37 cellular contexts compared by ENCODE assay signal in the genomic region with DNA sequence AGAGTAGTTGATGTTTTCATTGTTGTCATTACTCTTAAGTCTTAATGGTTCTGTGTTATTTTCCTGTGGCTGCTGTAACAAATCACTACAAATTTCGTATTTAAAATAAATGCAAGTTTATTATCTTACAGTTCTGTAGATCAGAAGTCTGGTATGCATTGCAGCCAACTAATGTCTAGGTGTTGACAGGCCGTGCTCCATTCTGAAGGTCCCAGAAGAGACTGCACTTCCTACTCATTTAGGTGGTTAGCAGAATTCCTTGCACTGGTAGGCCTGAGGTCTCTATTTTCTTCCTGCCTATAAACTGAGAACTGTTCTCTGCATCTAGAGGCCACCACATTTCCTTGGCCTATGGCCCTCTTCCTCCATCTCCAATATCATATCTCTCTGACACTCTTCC.
DNase-seq lines count a peak whose midpoint lies in the region; ATAC-seq, FAIRE-seq and TF ChIP-seq lines count a peak whose summit lies in the region.
"Had no signal": no experiment of that assay in that cellular context is flagged by ENCODE, and none has a peak within 500 bp of the region (broad histone marks: within the 10 kb centered on the region; RNA-seq: fewer than 3 reads in every experiment).

No MANE protein-coding gene starts in this region.

- in situ Hi-C loops in GM12878 (cut with MboI), result no loop called here

- no peaks in the 10 kb centered on the region for H3K27me3 ChIP-seq in cardiac muscle cell
- no peaks in the 10 kb centered on the region for H3K27me3 ChIP-seq in left ventricle myocardium inferior (ENCODE audit: low read depth)
- peaks cover 0 to 1% of the 10 kb centered on the region in 2 experiments; a peak in 2 of 4 replicates for H3K27me3 ChIP-seq in GM12878 (replicated peaks in 1 of 2; ENCODE audit: control insufficient read depth in 2 of 2, insufficient read depth in 2 of 2, low read length in 1 of 2)
- H3K27me3 ChIP-seq in neural cell (ENCODE audit: insufficient read depth, low read depth, low read length), result no peaks in the 10 kb centered on the region
- H3K27me3 ChIP-seq in colonic mucosa, result no peaks in the 10 kb centered on the region
- H3K27me3 ChIP-seq: BE2C; BLaER1; BLaER1 treated with 17β-estradiol and CSF1 and Interleukin-3, amounts not matched to agents 10 nM and 100 nM had no signal

- no peaks in the 10 kb centered on the region for H3K9me3 ChIP-seq in cardiac muscle cell (ENCODE audit: low read depth)
- no peaks in the 10 kb centered on the region for H3K9me3 ChIP-seq in left ventricle myocardium inferior (replicated peaks)
- H3K9me3 ChIP-seq in GM12878 (replicated peaks; ENCODE audit: control insufficient read depth, insufficient read depth, low read length), result no peaks in the 10 kb centered on the region
- H3K9me3 ChIP-seq in neural cell (ENCODE audit: low read length), result no peaks in the 10 kb centered on the region
- no peaks in the 10 kb centered on the region for H3K9me3 ChIP-seq in colonic mucosa
- H3K9me3 ChIP-seq: A549; BE2C; BLaER1; BLaER1 treated with 17β-estradiol and CSF1 and Interleukin-3, amounts not matched to agents 10 nM and 100 nM; Caco-2 had no signal

- ATAC-seq in GM12878, result no peak
- ATAC-seq in natural killer cell, result no peak
- ATAC-seq: A549; CD8-positive, alpha-beta T cell had no signal

- no peaks in the 10 kb centered on the region for H3K36me3 ChIP-seq in cardiac muscle cell
- H3K36me3 ChIP-seq in left ventricle myocardium inferior, result no peaks in the 10 kb centered on the region
- no peaks in the 10 kb centered on the region for H3K36me3 ChIP-seq in GM12878 (ENCODE audit: control insufficient read depth in 2 of 2, insufficient read depth in 2 of 2, low read length in 1 of 2)
- no peaks in the 10 kb centered on the region for H3K36me3 ChIP-seq in neural cell (ENCODE audit: insufficient read depth, low read length)
- H3K36me3 ChIP-seq in colonic mucosa, result no peaks in the 10 kb centered on the region
- H3K36me3 ChIP-seq: BE2C; BLaER1; BLaER1 treated with 17β-estradiol and CSF1 and Interleukin-3, amounts not matched to agents 10 nM and 100 nM had no signal

- H3K9me2 ChIP-seq in neural cell (ENCODE audit: insufficient read depth, low read length), result no peaks in the 10 kb centered on the region

- WGBS in GM12878 (ENCODE audit: insufficient coverage, insufficient replicate concordance, low lambda C conversion rate, missing lambda C conversion rate), result 25% methylated on average over 2 of the region's 2 CpGs

- H3K4me1 Mint-ChIP-seq in natural killer cell, result no peaks in the 10 kb centered on the region

- H3K4me1 ChIP-seq in cardiac muscle cell (ENCODE audit: low read depth) (no peaks in the 10 kb centered on the region), left ventricle myocardium inferior (peaks cover 13% of the 10 kb centered on the region), GM12878 (ENCODE audit: control insufficient read depth, insufficient read depth, low read length) (no peaks in the 10 kb centered on the region), colonic mucosa (no peaks in the 10 kb centered on the region)
- H3K4me1 ChIP-seq: A549; BE2C; BLaER1; BLaER1 treated with 17β-estradiol and CSF1 and Interleukin-3, amounts not matched to agents 10 nM and 100 nM; Caco-2 had no signal

- no peaks in the 10 kb centered on the region for H3F3A ChIP-seq in neural cell (ENCODE audit: insufficient read depth, low read length, poor library complexity, severe bottlenecking)

- TF ChIP-seq EP300 in GM12878 (IDR thresholded peaks at IDR 0.05; ENCODE audit: borderline replicate concordance in 1 of 2, control insufficient read depth in 1 of 2, low read depth in 2 of 2, low read length in 2 of 2), result no peak
- TF ChIP-seq EP300 in neural cell (conservative IDR thresholded peaks at IDR 0.05; ENCODE audit: poor library complexity, severe bottlenecking), result no peak

- no peaks in the 10 kb centered on the region for H3K36me3 Mint-ChIP-seq in natural killer cell
- H3K36me3 Mint-ChIP-seq: CD14-positive monocyte; CD4-positive, alpha-beta memory T cell; CD8-positive, alpha-beta memory T cell; CD8-positive, alpha-beta T cell had no signal

- H3K27me3 Mint-ChIP-seq in natural killer cell (ENCODE audit: low read depth in 2 of 2), result peaks cover 14 to 17% of the 10 kb centered on the region in 2 donors
- H3K27me3 Mint-ChIP-seq: B cell; CD4-positive, alpha-beta memory T cell; CD4-positive, alpha-beta T cell; CD4-positive, CD25-positive, alpha-beta regulatory T cell had no signal

- H3K4me3 ChIP-seq in cardiac muscle cell, result no peak overlapping the region
- H3K4me3 ChIP-seq in left ventricle myocardium inferior, result no peak overlapping the region
- no peak overlapping the region for H3K4me3 ChIP-seq in GM12878
- no peak overlapping the region for H3K4me3 ChIP-seq in choroid plexus epithelial cell (ENCODE audit: low read depth, low read length)
- H3K4me3 ChIP-seq in neural cell (ENCODE audit: low read length), result no peak overlapping the region
- H3K4me3 ChIP-seq in colonic mucosa, result no peak overlapping the region
- H3K4me3 ChIP-seq: A549; BLaER1; BLaER1 treated with 17β-estradiol and CSF1 and Interleukin-3, amounts not matched to agents 10 nM and 100 nM had no signal

- no peak overlapping the region for H3K27ac ChIP-seq in cardiac muscle cell
- H3K27ac ChIP-seq in left ventricle myocardium inferior (replicated peaks), result no peak overlapping the region
- no peak overlapping the region for H3K27ac ChIP-seq in GM12878 (ENCODE audit: control insufficient read depth, insufficient read depth)
- peak overlapping the region; percentile 60 for H3K27ac ChIP-seq in neural cell (ENCODE audit: low read length)
- no peak overlapping the region for H3K27ac ChIP-seq in colonic mucosa
- H3K27ac ChIP-seq: 22Rv1; A549; BLaER1; BLaER1 treated with 17β-estradiol and CSF1 and Interleukin-3, amounts not matched to agents 10 nM and 100 nM; C4-2B had no signal

- intact Hi-C loops in left ventricle myocardium inferior (cut with micrococcal nuclease), result no loop called here
- intact Hi-C loops in GM12878 (cut with micrococcal nuclease; ENCODE audit: unreplicated experiment), result no loop called here
- intact Hi-C loops in natural killer cell (cut with micrococcal nuclease), result no loop called here
- intact Hi-C loops in colonic mucosa (cut with DNase I), result no loop called here

- RAD21 ChIA-PET in GM12878 (lab: Charles Lee; ENCODE audit: unreplicated experiment), result no interaction called here

- no peak overlapping the region for H3K4me2 ChIP-seq in GM12878 (ENCODE audit: control insufficient read depth, insufficient read depth)
- H3K4me2 ChIP-seq in neural cell (ENCODE audit: low read length), result no peak overlapping the region
- H3K4me2 ChIP-seq: A549; BLaER1; BLaER1 treated with 17β-estradiol and CSF1 and Interleukin-3, amounts not matched to agents 10 nM and 100 nM had no signal

- peak; percentile 7 for FAIRE-seq in GM12878 (lab: Jason Lieb, UNC)
- FAIRE-seq: A204.1, A549, D721Med had no signal

- H3K9me3 Mint-ChIP-seq in natural killer cell, result no peaks in the 10 kb centered on the region
- H3K9me3 Mint-ChIP-seq: CD4-positive, alpha-beta T cell; CD8-positive, alpha-beta memory T cell; CD8-positive, alpha-beta T cell had no signal

- SMC1A ChIA-PET in GM12878 (lab: Charles Lee; ENCODE audit: uncharacterized antibody, unreplicated experiment), result no interaction called here

- H4K20me1 ChIP-seq in GM12878 (ENCODE audit: control insufficient read depth, insufficient read depth) (no peaks in the 10 kb centered on the region), neural cell (ENCODE audit: insufficient read depth) (no peaks in the 10 kb centered on the region)
- H4K20me1 ChIP-seq: BLaER1; BLaER1 treated with 17β-estradiol and CSF1 and Interleukin-3, amounts not matched to agents 10 nM and 100 nM had no signal

- POLR2A ChIA-PET in GM12878 (lab: Charles Lee), result no interaction called here

- no peak overlapping the region for H2AFZ ChIP-seq in GM12878 (ENCODE audit: control insufficient read depth, low read depth, low read length)
- H2AFZ ChIP-seq in neural cell (ENCODE audit: low read depth, low read length), result no peak overlapping the region

- TF ChIP-seq RAD21 in GM12878 (IDR thresholded peaks at IDR 0.05; ENCODE audit: insufficient read depth, low read depth, low read length) (no peak), neural cell (conservative IDR thresholded peaks at IDR 0.05) (no peak)

- CTCF ChIA-PET in GM12878 (lab: Yijun Ruan, JAX), result no interaction called here

- H3K4me3 Mint-ChIP-seq in natural killer cell, result no peak overlapping the region
- H3K4me3 Mint-ChIP-seq: B cell; CD14-positive monocyte; CD4-positive, alpha-beta memory T cell; CD4-positive, alpha-beta T cell; CD4-positive, CD25-positive, alpha-beta regulatory T cell; CD8-positive, alpha-beta memory T cell; CD8-positive, alpha-beta T cell had no signal

- H3K79me2 ChIP-seq in GM12878 (ENCODE audit: control insufficient read depth, insufficient read depth, low read length) (no peaks in the 10 kb centered on the region), neural cell (replicated peaks; ENCODE audit: insufficient read depth, low read length) (no peaks in the 10 kb centered on the region)

- H3K27ac Mint-ChIP-seq in natural killer cell, result no peak overlapping the region
- H3K27ac Mint-ChIP-seq: B cell; CD14-positive monocyte; CD4-positive, alpha-beta memory T cell; CD4-positive, alpha-beta T cell; CD4-positive, CD25-positive, alpha-beta regulatory T cell; CD8-positive, alpha-beta memory T cell; CD8-positive, alpha-beta T cell had no signal

- no peak for TF ChIP-seq CTCF in cardiac muscle cell (IDR thresholded peaks at IDR 0.05; ENCODE audit: low read depth, low read length)
- no peak for TF ChIP-seq CTCF in left ventricle myocardium inferior (IDR thresholded peaks at IDR 0.05; ENCODE audit: borderline replicate concordance)
- no peak for TF ChIP-seq CTCF in GM12878 (IDR thresholded peaks at IDR 0.05 in 2 of 3, conservative IDR thresholded peaks at IDR 0.05 in 1 of 3; ENCODE audit: control insufficient read depth in 2 of 3, extremely low read depth in 1 of 3, insufficient read depth in 1 of 3, low read depth in 3 of 3, low read length in 3 of 3)
- TF ChIP-seq CTCF in choroid plexus epithelial cell (conservative IDR thresholded peaks at IDR 0.05; ENCODE audit: low read depth, low read length), result no peak
- TF ChIP-seq CTCF in neural cell (IDR thresholded peaks at IDR 0.05; ENCODE audit: poor library complexity, severe bottlenecking), result no peak
- no peak for TF ChIP-seq CTCF in natural killer cell (IDR thresholded peaks at IDR 0.05)
- no peak for TF ChIP-seq CTCF in colonic mucosa (IDR thresholded peaks at IDR 0.05)

- no peak overlapping the region for H3K9ac ChIP-seq in GM12878 (ENCODE audit: control insufficient read depth, insufficient read depth, low read length)
- no peak overlapping the region for H3K9ac ChIP-seq in neural cell (ENCODE audit: low read length)
- H3K9ac ChIP-seq in colonic mucosa (ENCODE audit: low read depth in 2 of 2, low read length in 2 of 2), result no peak overlapping the region
- H3K9ac ChIP-seq: BLaER1; BLaER1 treated with 17β-estradiol and CSF1 and Interleukin-3, amounts not matched to agents 10 nM and 100 nM had no signal

- BruUV-seq in GM12878 (replicated peaks; lab: Mats Ljungman, UMichigan), result no TSS peak

- DNase-seq in cardiac muscle cell (ENCODE audit: low read depth in 1 of 2, low spot score in 1 of 2) (peak; percentile 37 to 60), left ventricle myocardium inferior (no peak), GM12878 (ENCODE audit: low read depth, low spot score) (no peak), choroid plexus epithelial cell (ENCODE audit: low read depth) (peak; percentile 46), natural killer cell (no peak), colonic mucosa (no peak)
- DNase-seq in stimulated activated CD4-positive, alpha-beta T cell treated with anti-CD3 and anti-CD28 coated beads, Interleukin-2, amount 100 ng/mL, for 24 hours, result no peak
- DNase-seq: 8988T; ACHN; AML-193; BE2C; C1 segment of cervical spinal cord; Caco-2; Calu3; CD4-positive, alpha-beta memory T cell; CD4-positive, alpha-beta T cell; CD4-positive, CD25-positive, alpha-beta regulatory T cell; CD8-positive, alpha-beta memory T cell; CD8-positive, alpha-beta T cell; COR-L47; DMS 273 treated with DMSO at 0.1 percent for 48 hours; DMS153; DMS53; DMS79; DMS79 treated with DMSO at 0.1 percent for 48 hours; DND-41; EL had no signal

- TF ChIP-seq POLR2A in GM12878 (IDR thresholded peaks at IDR 0.05; ENCODE audit: low read depth, low read length), result no peak

Comparison
In these comparisons a context has a peak if more than half of its experiments do, and no peak if none do; other contexts are left out.
1. DNase-seq: peak in cardiac muscle cell (2 of 2) and choroid plexus epithelial cell (single experiment); none in left ventricle myocardium inferior (single experiment), GM12878 (single experiment), natural killer cell (single experiment), stimulated activated CD4-positive, alpha-beta T cell treated with anti-CD3 and anti-CD28 coated beads, Interleukin-2, amount 100 ng/mL, for 24 hours (0 of 2) and colonic mucosa (single experiment).